In genomic region chr20:3374296-3374695, GRCh38 we compare ENCODE assay signal across 24 cellular contexts. TPM values are rescaled to one million over a fixed set of nuclear protein-coding genes. Genes with fewer than 3 reads are reported as not detected.
A peak's percentile ranks its signal among the peaks of the same experiment; 100 is the strongest.
DNase-seq lines count a peak whose midpoint lies in the region; ATAC-seq, FAIRE-seq and TF ChIP-seq lines count a peak whose summit lies in the region.
"Had no signal": no experiment of that assay in that cellular context is flagged by ENCODE, and none has a peak within 500 bp of the region (broad histone marks: within the 10 kb centered on the region; RNA-seq: fewer than 3 reads in every experiment).

No MANE protein-coding gene starts in this region.

- TF ChIP-seq CTCF in right lobe of liver (IDR thresholded peaks at IDR 0.05) = no peak

- H3K27ac Mint-ChIP-seq in activated CD8-positive, alpha-beta memory T cell treated with anti-CD3 and anti-CD28 coated beads, Interleukin-2, amount 10 ng/mL, durations not matched to agents 7 days and 5 days = no peak overlapping the region
- H3K27ac Mint-ChIP-seq: activated CD4-positive, alpha-beta memory T cell treated with anti-CD3 and anti-CD28 coated beads for 36 hours; activated naive CD4-positive, alpha-beta T cell treated with anti-CD3 and anti-CD28 coated beads, Interleukin-2, amount 10 ng/mL, durations not matched to agents 7 days and 5 days; effector memory CD8-positive, alpha-beta T cell had no signal

- CTCF ChIA-PET in activated CD8-positive, alpha-beta memory T cell treated with anti-CD3 and anti-CD28 coated beads, Interleukin-2, amount 10 ng/mL, durations not matched to agents 7 days and 5 days (lab: Charles Lee) = no interaction called here

- ATAC-seq in right lobe of liver (peak in 3 of 4 donors; percentile 49 to 67 (median 55)), GM21576 (IDR thresholded peaks at IDR 0.05; ENCODE audit: unreplicated experiment) (no peak), HG02678 (IDR thresholded peaks at IDR 0.05; ENCODE audit: unreplicated experiment) (no peak)
- ATAC-seq in activated CD8-positive, alpha-beta memory T cell treated with anti-CD3 and anti-CD28 coated beads, Interleukin-2, amount 10 ng/mL, durations not matched to agents 7 days and 5 days = no peak
- ATAC-seq: effector memory CD8-positive, alpha-beta T cell; GM12878; stimulated activated naive CD8-positive, alpha-beta T cell treated with anti-CD3 and anti-CD28 coated beads, Interleukin-15, Interleukin-2, amounts not matched to agents 100 U/mL and 50 U/mL, for 24 hours had no signal

- H3K4me1 ChIP-seq in right lobe of liver = peaks cover 0 to 11% (median 0%) of the 10 kb centered on the region in 4 donors
- H3K4me1 ChIP-seq: SJCRH30 had no signal

- no peak overlapping the region for H3K4me3 ChIP-seq in right lobe of liver
- H3K4me3 ChIP-seq: GM12878, heart right ventricle, SJCRH30, thyroid gland had no signal

- no peaks in the 10 kb centered on the region for H3K9me3 Mint-ChIP-seq in activated CD8-positive, alpha-beta memory T cell treated with anti-CD3 and anti-CD28 coated beads, Interleukin-2, amount 10 ng/mL, durations not matched to agents 7 days and 5 days (ENCODE audit: low read depth)
- H3K9me3 Mint-ChIP-seq: activated CD4-positive, alpha-beta memory T cell treated with anti-CD3 and anti-CD28 coated beads for 36 hours; activated naive CD4-positive, alpha-beta T cell treated with anti-CD3 and anti-CD28 coated beads, Interleukin-2, amount 10 ng/mL, durations not matched to agents 7 days and 5 days; effector memory CD8-positive, alpha-beta T cell had no signal

- peak; percentile 62 for FAIRE-seq in RCC 7860 (lab: Jason Lieb, UNC)
- FAIRE-seq: D721Med, GM12878 had no signal

- DNase-seq in ACHN (peak; percentile 53), RCC 7860 (ENCODE audit: low spot score) (no peak), fibroblast of gingiva (ENCODE audit: low read depth) (peak; percentile 85), right lobe of liver (no peak), cerebellum (ENCODE audit: low spot score) (no peak)
- DNase-seq in activated CD8-positive, alpha-beta memory T cell treated with anti-CD3 and anti-CD28 coated beads, Interleukin-2, amount 10 ng/mL, durations not matched to agents 7 days and 5 days = no peak
- DNase-seq: activated CD4-positive, alpha-beta memory T cell treated with anti-CD3 and anti-CD28 coated beads for 36 hours; activated CD8-positive, alpha-beta memory T cell treated with anti-CD3 and anti-CD28 coated beads, Interleukin-2, amount 50 U/mL, for 48 hours; activated naive CD4-positive, alpha-beta T cell treated with anti-CD3 and anti-CD28 coated beads, Interleukin-2, amount 10 ng/mL, durations not matched to agents 7 days and 5 days; amniotic stem cell; C1 segment of cervical spinal cord; effector memory CD8-positive, alpha-beta T cell; heart right ventricle; mesendoderm; NCI-H1436 treated with DMSO at 0.1 percent for 48 hours; NCI-H345; SJCRH30; stimulated activated naive CD8-positive, alpha-beta T cell treated with anti-CD3 and anti-CD28 coated beads, Interleukin-15, Interleukin-2, amounts not matched to agents 100 U/mL and 50 U/mL, for 24 hours; thyroid gland had no signal

- in situ Hi-C loops in ACHN (cut with HindIII; ENCODE audit: low pct_ligation_motif_present, low pct_unique_long_range_greater_than_20kb, low sequenced_read_pairs) = no loop called here

- TF ChIP-seq POLR2A in right lobe of liver (IDR thresholded peaks at IDR 0.05) = no peak

- H3K27me3 Mint-ChIP-seq in activated CD8-positive, alpha-beta memory T cell treated with anti-CD3 and anti-CD28 coated beads, Interleukin-2, amount 10 ng/mL, durations not matched to agents 7 days and 5 days = no peaks in the 10 kb centered on the region
- H3K27me3 Mint-ChIP-seq: activated CD4-positive, alpha-beta memory T cell treated with anti-CD3 and anti-CD28 coated beads for 36 hours; activated naive CD4-positive, alpha-beta T cell treated with anti-CD3 and anti-CD28 coated beads, Interleukin-2, amount 10 ng/mL, durations not matched to agents 7 days and 5 days; effector memory CD8-positive, alpha-beta T cell had no signal

- H3K27me3 ChIP-seq in right lobe of liver = no peaks in the 10 kb centered on the region
- H3K27me3 ChIP-seq: heart right ventricle, SJCRH30, thyroid gland had no signal

- no peak overlapping the region for H3K27ac ChIP-seq in right lobe of liver
- H3K27ac ChIP-seq: KMS-11, SJCRH30, thyroid gland had no signal

- intact Hi-C loops in right lobe of liver (cut with DNase I) = no loop called here

- peaks cover 8% of the 10 kb centered on the region for H3K4me1 Mint-ChIP-seq in activated CD8-positive, alpha-beta memory T cell treated with anti-CD3 and anti-CD28 coated beads, Interleukin-2, amount 10 ng/mL, durations not matched to agents 7 days and 5 days

- no peak overlapping the region for H3K4me3 Mint-ChIP-seq in activated CD8-positive, alpha-beta memory T cell treated with anti-CD3 and anti-CD28 coated beads, Interleukin-2, amount 10 ng/mL, durations not matched to agents 7 days and 5 days
- H3K4me3 Mint-ChIP-seq: activated CD4-positive, alpha-beta memory T cell treated with anti-CD3 and anti-CD28 coated beads for 36 hours; activated naive CD4-positive, alpha-beta T cell treated with anti-CD3 and anti-CD28 coated beads, Interleukin-2, amount 10 ng/mL, durations not matched to agents 7 days and 5 days; effector memory CD8-positive, alpha-beta T cell had no signal

- H3K36me3 ChIP-seq in right lobe of liver = peaks cover 0 to 5% (median 0%) of the 10 kb centered on the region in 4 donors

- no peaks in the 10 kb centered on the region for H3K9me3 ChIP-seq in right lobe of liver
- H3K9me3 ChIP-seq: heart right ventricle, SJCRH30, thyroid gland had no signal

- H3K36me3 Mint-ChIP-seq in activated CD8-positive, alpha-beta memory T cell treated with anti-CD3 and anti-CD28 coated beads, Interleukin-2, amount 10 ng/mL, durations not matched to agents 7 days and 5 days = peaks cover 47% of the 10 kb centered on the region
- H3K36me3 Mint-ChIP-seq: activated naive CD4-positive, alpha-beta T cell treated with anti-CD3 and anti-CD28 coated beads, Interleukin-2, amount 10 ng/mL, durations not matched to agents 7 days and 5 days had no signal

RNA-seq across cellular contexts. Expression of gene DNAAF9, which starts 33.2 kb away (rescaled TPM):
- 1 to 10 TPM; 2.5 to 4.9 (median 4.2) TPM for total RNA-seq in right lobe of liver
- total RNA-seq in activated CD8-positive, alpha-beta memory T cell treated with anti-CD3 and anti-CD28 coated beads, Interleukin-2, amount 10 ng/mL, durations not matched to agents 7 days and 5 days = 1 to 10 TPM; 4.4 to 5.2 TPM
- total RNA-seq in cerebellum = 41.5 TPM

Comparison
In these comparisons a context has a peak if more than half of its experiments do, and no peak if none do; other contexts are left out.
1. DNase-seq: peak in ACHN (single experiment) and fibroblast of gingiva (single experiment); none in RCC 7860 (single experiment), right lobe of liver (0 of 3), activated CD8-positive, alpha-beta memory T cell treated with anti-CD3 and anti-CD28 coated beads, Interleukin-2, amount 10 ng/mL, durations not matched to agents 7 days and 5 days (single experiment) and cerebellum (single experiment).
2. ATAC-seq: peak in right lobe of liver (3 of 4); none in GM21576 (single experiment), activated CD8-positive, alpha-beta memory T cell treated with anti-CD3 and anti-CD28 coated beads, Interleukin-2, amount 10 ng/mL, durations not matched to agents 7 days and 5 days (single experiment) and HG02678 (single experiment).